Comparison of ENCODE assay signal across 22 cellular contexts in genomic region chr6:42297661-42298060, GRCh38.
"Had no signal": no experiment of that assay in that cellular context is flagged by ENCODE, and none has a peak within 500 bp of the region (broad histone marks: within the 10 kb centered on the region; RNA-seq: fewer than 3 reads in every experiment).

No MANE protein-coding gene starts in this region.

- H3K4me1 ChIP-seq: right lobe of liver, tibial artery had no signal

- H3K4me2 ChIP-seq: hepatocyte had no signal

- H2AFZ ChIP-seq: hepatocyte had no signal

- H3K9me3 ChIP-seq: adrenal gland, right lobe of liver, tibial artery had no signal

- ATAC-seq: activated CD4-positive, CD25-positive, alpha-beta regulatory T cell treated with anti-CD3 and anti-CD28 coated beads, Interleukin-2, amount 50 U/mL, for 24 hours; left ventricle myocardium superior; right lobe of liver; stimulated activated effector memory CD8-positive, alpha-beta T cell treated with anti-CD3 and anti-CD28 coated beads, Interleukin-12 subunit alpha, Interleukin-12 subunit beta, amount 100 ng/mL, for 72 hours; stimulated activated naive CD8-positive, alpha-beta T cell treated with anti-CD3 and anti-CD28 coated beads, Interleukin-15, amount 100 ng/mL, for 72 hours had no signal

- H3K36me3 ChIP-seq: right lobe of liver had no signal

- H3K27me3 ChIP-seq: adrenal gland, hepatocyte, right lobe of liver, tibial artery had no signal

- H3K27ac ChIP-seq: adrenal gland, coronary artery, hepatocyte, right lobe of liver, tibial artery, VCaP had no signal

- H3K4me3 ChIP-seq: adrenal gland, coronary artery, hepatocyte, right lobe of liver, skin epidermis, tibial artery had no signal

- DNase-seq: activated CD4-positive, alpha-beta memory T cell treated with anti-CD3 and anti-CD28 coated beads, Interleukin-2, amount 10 ng/mL, durations not matched to agents 7 days and 5 days; activated CD4-positive, alpha-beta T cell treated with anti-CD3 and anti-CD28 coated beads, Interleukin-2, amount 10 ng/mL, durations not matched to agents 24 days and 14 days; activated gamma-delta T cell treated with Interleukin-2 at 50 U/mL for 16 hours; adrenal gland; cerebellar nuclear complex; erythroblast; glutamatergic neuron; left ventricle myocardium superior; mesenchymal stem cell; nucleus accumbens; right lobe of liver; stimulated activated CD4-positive, alpha-beta T cell treated with anti-CD3 and anti-CD28 coated beads, Interleukin-2, amount 100 ng/mL, for 24 hours; stimulated activated naive CD8-positive, alpha-beta T cell treated with anti-CD3 and anti-CD28 coated beads, Interleukin-15, amount 100 ng/mL, for 72 hours; tibial artery had no signal

- FAIRE-seq: astrocyte, frontal cortex had no signal
